12 cellular contexts compared by ENCODE assay signal in genomic region chr21:44941567-44941966, GRCh38. TPM values are rescaled to one million over a fixed set of nuclear protein-coding genes. Genes with fewer than 3 reads are reported as not detected.
A peak's percentile ranks its signal among the peaks of the same experiment; 100 is the strongest.
DNase-seq lines count a peak whose midpoint lies in the region; ATAC-seq and TF ChIP-seq lines count a peak whose summit lies in the region.
"Had no signal": no experiment of that assay in that cellular context is flagged by ENCODE, and none has a peak within 500 bp of the region (broad histone marks: within the 10 kb centered on the region; RNA-seq: fewer than 3 reads in every experiment).

No MANE protein-coding gene starts in this region.

- CTCF ChIA-PET in activated CD4-positive, alpha-beta T cell treated with anti-CD3 and anti-CD28 coated beads, Interleukin-2, amount 10 ng/mL, durations not matched to agents 7 days and 5 days (lab: Charles Lee) = interaction anchor here (0.9 to 2.1 kb wide), 4 partner anchors 8 to 195 kb away, joined by 3 to 5 read pairs (median 4); no protein-coding TSS in a partner anchor

- H3K36me3 ChIP-seq in left ventricle myocardium inferior (peaks cover 29% of the 10 kb centered on the region), spleen (peaks cover 0 to 42% (median 23%) of the 10 kb centered on the region in 6 donors), thyroid gland (peaks cover 0 to 8% of the 10 kb centered on the region in 2 donors)

- H3K4me1 ChIP-seq in left ventricle myocardium inferior (peaks cover 74% of the 10 kb centered on the region), spleen (peaks cover 24 to 78% (median 56%) of the 10 kb centered on the region in 6 donors), thyroid gland (peaks cover 15 to 22% of the 10 kb centered on the region in 2 donors)

- intact Hi-C loops in left ventricle myocardium inferior (cut with micrococcal nuclease) = no loop called here
- intact Hi-C loops in spleen (cut with DNase I; ENCODE audit: low total_unique reads) = no loop called here
- intact Hi-C loops in thyroid gland (cut with DNase I) = loop anchor here (10.0 kb wide), 1 partner anchor 343 kb away; the partner anchor contains the start of gene POFUT2

- H3K4me3 Mint-ChIP-seq in activated CD4-positive, alpha-beta T cell treated with anti-CD3 and anti-CD28 coated beads, Interleukin-2, amount 10 ng/mL, durations not matched to agents 7 days and 5 days = peak overlapping the region; percentile 81

- ATAC-seq in HG03280 (IDR thresholded peaks at IDR 0.05; ENCODE audit: unreplicated experiment) (no peak), GM21381 (IDR thresholded peaks at IDR 0.05; ENCODE audit: unreplicated experiment) (no peak)
- ATAC-seq: foreskin keratinocyte had no signal

- POLR2A ChIA-PET in activated CD4-positive, alpha-beta T cell treated with anti-CD3 and anti-CD28 coated beads, Interleukin-2, amount 10 ng/mL, durations not matched to agents 7 days and 5 days (lab: Charles Lee) = no interaction called here

- H3K27ac Mint-ChIP-seq in activated CD4-positive, alpha-beta T cell treated with anti-CD3 and anti-CD28 coated beads, Interleukin-2, amount 10 ng/mL, durations not matched to agents 7 days and 5 days = no peak overlapping the region

- H3K36me3 Mint-ChIP-seq in activated CD4-positive, alpha-beta T cell treated with anti-CD3 and anti-CD28 coated beads, Interleukin-2, amount 10 ng/mL, durations not matched to agents 7 days and 5 days (ENCODE audit: low read depth) = peaks cover 16% of the 10 kb centered on the region

- H3K4me3 ChIP-seq in left ventricle myocardium inferior = peak overlapping the region; percentile 99
- peak overlapping the region in 1 of 8 donors; percentile 99 for H3K4me3 ChIP-seq in spleen
- H3K4me3 ChIP-seq in thyroid gland (replicated peaks in 1 of 3) = no peak overlapping the region

- TF ChIP-seq CTCF in VCaP (conservative IDR thresholded peaks at IDR 0.05) (no peak), left ventricle myocardium inferior (IDR thresholded peaks at IDR 0.05; ENCODE audit: borderline replicate concordance) (no peak), spleen (IDR thresholded peaks at IDR 0.05 in 8 of 11, conservative IDR thresholded peaks at IDR 0.05 in 3 of 11) (no peak), thyroid gland (IDR thresholded peaks at IDR 0.05) (no peak)

- H3K27me3 ChIP-seq in left ventricle myocardium inferior (ENCODE audit: low read depth) (no peaks in the 10 kb centered on the region), spleen (replicated peaks in 1 of 7) (no peaks in the 10 kb centered on the region), thyroid gland (no peaks in the 10 kb centered on the region)
- H3K27me3 ChIP-seq: foreskin keratinocyte had no signal

- DNase-seq in activated CD4-positive, alpha-beta T cell treated with anti-CD3 and anti-CD28 coated beads, Interleukin-2, amount 10 ng/mL, durations not matched to agents 7 days and 5 days = no peak
- DNase-seq in activated CD4-positive, alpha-beta T cell treated with anti-CD3 and anti-CD28 coated beads for 1 hour = no peak
- DNase-seq in left ventricle myocardium inferior = no peak
- DNase-seq in spleen = peak; percentile 73
- DNase-seq in thyroid gland = no peak
- DNase-seq: foreskin keratinocyte, GOT3, NCI-H526, T1000 had no signal

- 59 to 81% (median 78%) methylated on average over 8 of the region's 8 CpGs for WGBS in spleen, 5 donors
- 93 to 95% methylated on average over 5 to 8 of the region's 8 CpGs for WGBS in thyroid gland, 2 donors

- H3K27ac ChIP-seq in VCaP (peak overlapping the region; percentile 93; the same call in 1 of the 2 replicates), left ventricle myocardium inferior (replicated peaks) (peak overlapping the region; percentile 92), spleen (peak overlapping the region in 3 of 8 donors; percentile 76 to 86 (median 79)), thyroid gland (no peak overlapping the region)
- H3K27ac ChIP-seq: foreskin keratinocyte had no signal

- no peaks in the 10 kb centered on the region for H3K9me3 Mint-ChIP-seq in activated CD4-positive, alpha-beta T cell treated with anti-CD3 and anti-CD28 coated beads, Interleukin-2, amount 10 ng/mL, durations not matched to agents 7 days and 5 days

- H3K27me3 Mint-ChIP-seq in activated CD4-positive, alpha-beta T cell treated with anti-CD3 and anti-CD28 coated beads, Interleukin-2, amount 10 ng/mL, durations not matched to agents 7 days and 5 days = no peaks in the 10 kb centered on the region

- no peaks in the 10 kb centered on the region for H3K9me3 ChIP-seq in left ventricle myocardium inferior (replicated peaks)
- no peaks in the 10 kb centered on the region for H3K9me3 ChIP-seq in spleen
- H3K9me3 ChIP-seq in thyroid gland = no peaks in the 10 kb centered on the region

- TF ChIP-seq POLR2A in spleen (IDR thresholded peaks at IDR 0.05) = no peak
- TF ChIP-seq POLR2A in thyroid gland (IDR thresholded peaks at IDR 0.05) = no peak

- peaks cover 52% of the 10 kb centered on the region for H3K4me1 Mint-ChIP-seq in activated CD4-positive, alpha-beta T cell treated with anti-CD3 and anti-CD28 coated beads, Interleukin-2, amount 10 ng/mL, durations not matched to agents 7 days and 5 days

RNA-seq across cellular contexts. Expression of gene SLX9, which starts 1.7 kb away (rescaled TPM):
- 10 to 100 TPM; 32.7 to 39.8 TPM for total RNA-seq in activated CD4-positive, alpha-beta T cell treated with anti-CD3 and anti-CD28 coated beads, Interleukin-2, amount 10 ng/mL, durations not matched to agents 7 days and 5 days
- total RNA-seq in left ventricle myocardium inferior (70.7 TPM), spleen (10 to 100 TPM in 6 of 7 donors, 1 to 10 TPM in 1; 6.1 to 30.6 (median 26.4) TPM), thyroid gland (10 to 100 TPM in 3 of 4 donors, 1 to 10 TPM in 1; 4.8 to 19.1 (median 11.2) TPM)
- 10 to 100 TPM; 16.4 to 35.4 (median 28.5) TPM for polyA plus RNA-seq in spleen

RNA-seq across cellular contexts. Expression of gene ITGB2, which starts 20.9 kb away (rescaled TPM):
- total RNA-seq in activated CD4-positive, alpha-beta T cell treated with anti-CD3 and anti-CD28 coated beads, Interleukin-2, amount 10 ng/mL, durations not matched to agents 7 days and 5 days = 100 to 1,000 TPM; 439 to 500 TPM
- total RNA-seq in left ventricle myocardium inferior (18.6 TPM), spleen (100 to 1,000 TPM; 285 to 754 (median 415) TPM), thyroid gland (10 to 100 TPM; 18.4 to 79.4 (median 27.5) TPM)
- 100 to 1,000 TPM in 2 of 3 donors, 10 to 100 TPM in 1; 92.1 to 332 (median 250) TPM for polyA plus RNA-seq in spleen

Comparison
In these comparisons a context has a peak if more than half of its experiments do, and no peak if none do; other contexts are left out.
1. H3K27ac ChIP-seq: peak in VCaP (single experiment) and left ventricle myocardium inferior (single experiment); none in thyroid gland (0 of 3).